In the genomic region with DNA sequence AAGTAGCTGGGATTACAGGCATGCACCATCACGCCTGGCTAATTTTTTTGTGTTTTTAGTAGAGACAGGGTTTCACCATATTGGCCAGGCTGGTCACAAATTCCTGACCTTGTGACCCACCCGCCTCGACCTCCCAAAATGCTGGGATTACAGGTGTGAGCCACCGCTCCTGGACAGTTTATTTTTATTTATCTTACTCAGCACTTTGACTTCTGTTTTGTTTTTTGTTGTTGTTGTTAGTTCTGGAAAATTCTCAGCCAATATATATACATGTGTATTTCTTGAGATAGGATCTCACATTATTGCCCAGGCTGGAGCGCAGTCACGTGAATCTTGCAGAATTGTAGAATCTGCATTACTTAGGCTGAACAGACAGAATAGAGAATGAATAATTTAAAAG, we compare ENCODE assay signal across 28 cellular contexts.
"Had no signal": no experiment of that assay in that cellular context is flagged by ENCODE, and none has a peak within 500 bp of the region (broad histone marks: within the 10 kb centered on the region; RNA-seq: fewer than 3 reads in every experiment).

No MANE protein-coding gene starts in this region.

- H3K4me1 ChIP-seq: colonic mucosa, esophagus muscularis mucosa, esophagus squamous epithelium, foreskin keratinocyte, gastrocnemius medialis, gastroesophageal sphincter, heart left ventricle, heart right ventricle had no signal

- H3K4me2 ChIP-seq: hepatocyte had no signal

- FAIRE-seq: endometrium, endothelial cell of umbilical vein, frontal cortex had no signal

- H3K27ac ChIP-seq: colonic mucosa, coronary artery, dorsolateral prefrontal cortex, epithelial cell of prostate, esophagus muscularis mucosa, esophagus squamous epithelium, foreskin keratinocyte, gastrocnemius medialis, gastroesophageal sphincter, heart left ventricle, heart right ventricle, hepatocyte had no signal

- H3K27me3 ChIP-seq: colonic mucosa, dorsolateral prefrontal cortex, esophagus muscularis mucosa, esophagus squamous epithelium, foreskin keratinocyte, gastrocnemius medialis, gastroesophageal sphincter, heart left ventricle, heart right ventricle, hepatocyte had no signal

- H3K9me3 ChIP-seq: colonic mucosa, esophagus muscularis mucosa, esophagus squamous epithelium, gastrocnemius medialis, gastroesophageal sphincter, heart left ventricle, heart right ventricle had no signal

- H3K79me2 ChIP-seq: hepatocyte had no signal

- H3K4me3 ChIP-seq: colonic mucosa, coronary artery, dorsolateral prefrontal cortex, esophagus muscularis mucosa, esophagus squamous epithelium, gastrocnemius medialis, gastroesophageal sphincter, heart left ventricle, heart right ventricle, hepatocyte had no signal

- DNase-seq: colonic mucosa; cortex of kidney; dermis blood vessel endothelial cell; dorsolateral prefrontal cortex; effector CD4-positive, alpha-beta T cell; effector CD8-positive, alpha-beta T cell; effector memory CD4-positive, alpha-beta T cell; effector memory CD8-positive, alpha-beta T cell; endodermal cell; erythroblast; esophagus squamous epithelium; foreskin fibroblast; foreskin keratinocyte; foreskin melanocyte; gastrocnemius medialis; glutamatergic neuron; head of caudate nucleus; heart left ventricle; heart right ventricle had no signal

- ATAC-seq: effector memory CD8-positive, alpha-beta T cell; esophagus mucosa; foreskin keratinocyte; gastrocnemius medialis; gastroesophageal sphincter; heart left ventricle; heart right ventricle had no signal

- H2AFZ ChIP-seq: hepatocyte had no signal

- H3K36me3 ChIP-seq: colonic mucosa, esophagus muscularis mucosa, esophagus squamous epithelium, gastrocnemius medialis, gastroesophageal sphincter, heart left ventricle, heart right ventricle had no signal
